11 cellular contexts compared by ENCODE assay signal in genomic region chr22:50282361-50283144, GRCh38. TPM values are rescaled to one million over a fixed set of nuclear protein-coding genes. Genes with fewer than 3 reads are reported as not detected.
DNase-seq lines count a peak whose midpoint lies in the region; ATAC-seq and TF ChIP-seq lines count a peak whose summit lies in the region.
"Had no signal": no experiment of that assay in that cellular context is flagged by ENCODE, and none has a peak within 500 bp of the region (broad histone marks: within the 10 kb centered on the region; RNA-seq: fewer than 3 reads in every experiment).

No MANE protein-coding gene starts in this region.

- no peaks in the 10 kb centered on the region for H3K9me3 Mint-ChIP-seq in Caco-2 (ENCODE audit: unreplicated experiment)
- H3K9me3 Mint-ChIP-seq in activated CD8-positive, alpha-beta T cell treated with anti-CD3 and anti-CD28 coated beads for 36 hours: no peaks in the 10 kb centered on the region
- no peaks in the 10 kb centered on the region for H3K9me3 Mint-ChIP-seq in CD4-positive, alpha-beta memory T cell
- H3K9me3 Mint-ChIP-seq: CD8-positive, alpha-beta T cell had no signal

- H3K4me3 ChIP-seq in Caco-2 (ENCODE audit: low read depth, low read length) (no peak overlapping the region), Peyer's patch (no peak overlapping the region), fibroblast of mammary gland (ENCODE audit: control insufficient read depth, low read depth, low read length) (no peak overlapping the region), muscle layer of colon (ENCODE audit: low read depth in 1 of 2, low read length in 2 of 2) (no peak overlapping the region)
- no peak overlapping the region for H3K4me3 ChIP-seq in CD4-positive, alpha-beta memory T cell (ENCODE audit: low read length in 2 of 2)

- no peak for TF ChIP-seq CTCF in Caco-2 (IDR thresholded peaks at IDR 0.05; ENCODE audit: insufficient read depth in 1 of 2, low read depth in 1 of 2, low read length in 1 of 2, severe bottlenecking in 1 of 2, unreplicated experiment in 1 of 2)
- TF ChIP-seq CTCF in Peyer's patch (IDR thresholded peaks at IDR 0.05): no peak
- TF ChIP-seq CTCF in fibroblast of mammary gland (conservative IDR thresholded peaks at IDR 0.05; ENCODE audit: control insufficient read depth, insufficient read depth, low read depth, low read length): no peak
- no peak for TF ChIP-seq CTCF in activated CD8-positive, alpha-beta T cell treated with anti-CD3 and anti-CD28 coated beads for 36 hours (IDR thresholded peaks at IDR 0.05)

- DNase-seq in Caco-2: peak; percentile 81 to 85
- DNase-seq in Peyer's patch: peak in 2 of 3 donors; percentile 76
- peak; percentile 34 for DNase-seq in fibroblast of mammary gland (ENCODE audit: low read depth)
- DNase-seq in activated CD8-positive, alpha-beta T cell treated with anti-CD3 and anti-CD28 coated beads for 36 hours: no peak
- DNase-seq in CD4-positive, alpha-beta memory T cell: no peak
- DNase-seq: CD8-positive, alpha-beta T cell; cortex of kidney; OCI-M1 had no signal

- peaks cover 13% of the 10 kb centered on the region for H3K36me3 ChIP-seq in Caco-2 (ENCODE audit: control insufficient read depth, insufficient read depth, low read length)
- peaks cover 0 to 94% (median 0%) of the 10 kb centered on the region in 3 donors for H3K36me3 ChIP-seq in Peyer's patch
- H3K36me3 ChIP-seq in muscle layer of colon (ENCODE audit: insufficient read depth, low read length): peaks cover 64% of the 10 kb centered on the region
- no peaks in the 10 kb centered on the region for H3K36me3 ChIP-seq in CD4-positive, alpha-beta memory T cell (ENCODE audit: insufficient read depth, low read length)

- no peak for TF ChIP-seq POLR2A in Peyer's patch (IDR thresholded peaks at IDR 0.05)

- no TSS peak for BruUV-seq in Caco-2 (replicated peaks; lab: Mats Ljungman, UMichigan)

- H3K36me3 Mint-ChIP-seq in Caco-2 (ENCODE audit: insufficient read depth, unreplicated experiment): peaks cover 61% of the 10 kb centered on the region
- H3K36me3 Mint-ChIP-seq in activated CD8-positive, alpha-beta T cell treated with anti-CD3 and anti-CD28 coated beads for 36 hours (ENCODE audit: low read depth): peaks cover 2% of the 10 kb centered on the region
- H3K36me3 Mint-ChIP-seq in CD4-positive, alpha-beta memory T cell: no peaks in the 10 kb centered on the region

- peak overlapping the region in 3 of 4 donors; percentile 19 to 62 (median 32) for H3K27ac ChIP-seq in Peyer's patch
- H3K27ac ChIP-seq in muscle layer of colon (ENCODE audit: low read depth, low read length): peak overlapping the region; percentile 49
- H3K27ac ChIP-seq in CD4-positive, alpha-beta memory T cell (ENCODE audit: low read depth, low read length): no peak overlapping the region

- H3K4me1 Mint-ChIP-seq in Caco-2 (ENCODE audit: low read depth, unreplicated experiment): no peaks in the 10 kb centered on the region
- no peaks in the 10 kb centered on the region for H3K4me1 Mint-ChIP-seq in activated CD8-positive, alpha-beta T cell treated with anti-CD3 and anti-CD28 coated beads for 36 hours (ENCODE audit: low read depth)
- no peaks in the 10 kb centered on the region for H3K4me1 Mint-ChIP-seq in CD4-positive, alpha-beta memory T cell

- H3K9me3 ChIP-seq in Caco-2 (no peaks in the 10 kb centered on the region), Peyer's patch (no peaks in the 10 kb centered on the region), muscle layer of colon (ENCODE audit: low read length) (no peaks in the 10 kb centered on the region)
- H3K9me3 ChIP-seq in CD4-positive, alpha-beta memory T cell (ENCODE audit: control insufficient read depth in 1 of 2, low read length in 2 of 2): no peaks in the 10 kb centered on the region

- H3K27me3 ChIP-seq in Caco-2 (replicated peaks; ENCODE audit: control insufficient read depth, insufficient read depth, low read length) (no peaks in the 10 kb centered on the region), Peyer's patch (no peaks in the 10 kb centered on the region), muscle layer of colon (ENCODE audit: control insufficient read depth in 1 of 2, insufficient read depth in 2 of 2, low read length in 2 of 2) (no peaks in the 10 kb centered on the region)
- no peaks in the 10 kb centered on the region for H3K27me3 ChIP-seq in CD4-positive, alpha-beta memory T cell (ENCODE audit: insufficient read depth, low read length)

- peaks cover 18% of the 10 kb centered on the region for H3K4me1 ChIP-seq in Caco-2
- peaks cover 0 to 8% (median 0%) of the 10 kb centered on the region in 4 donors for H3K4me1 ChIP-seq in Peyer's patch
- H3K4me1 ChIP-seq in muscle layer of colon (ENCODE audit: insufficient read depth, low read length): no peaks in the 10 kb centered on the region
- no peaks in the 10 kb centered on the region for H3K4me1 ChIP-seq in CD4-positive, alpha-beta memory T cell (ENCODE audit: insufficient read depth, low read length)

- no peaks in the 10 kb centered on the region for H3K27me3 Mint-ChIP-seq in Caco-2 (ENCODE audit: insufficient read depth, unreplicated experiment)
- no peaks in the 10 kb centered on the region for H3K27me3 Mint-ChIP-seq in activated CD8-positive, alpha-beta T cell treated with anti-CD3 and anti-CD28 coated beads for 36 hours
- no peaks in the 10 kb centered on the region for H3K27me3 Mint-ChIP-seq in CD4-positive, alpha-beta memory T cell

- H3K27ac Mint-ChIP-seq in Caco-2 (ENCODE audit: unreplicated experiment): peak overlapping the region; percentile 69
- no peak overlapping the region for H3K27ac Mint-ChIP-seq in activated CD8-positive, alpha-beta T cell treated with anti-CD3 and anti-CD28 coated beads for 36 hours
- no peak overlapping the region for H3K27ac Mint-ChIP-seq in CD4-positive, alpha-beta memory T cell
- H3K27ac Mint-ChIP-seq: CD8-positive, alpha-beta T cell had no signal

- POLR2A ChIA-PET in Caco-2 (lab: Charles Lee): interaction anchor here (0.6 kb wide), 2 partner anchors 11 to 30 kb away, joined by 3 to 4 read pairs; no protein-coding TSS in a partner anchor
- POLR2A ChIA-PET in activated CD8-positive, alpha-beta T cell treated with anti-CD3 and anti-CD28 coated beads for 36 hours (lab: Charles Lee): no interaction called here
- POLR2A ChIA-PET in CD4-positive, alpha-beta memory T cell (lab: Charles Lee; ENCODE audit: partially characterized antibody): no interaction called here

- H3K9ac ChIP-seq in muscle layer of colon (ENCODE audit: low read length): no peak overlapping the region

- intact Hi-C loops in Caco-2 (cut with micrococcal nuclease; ENCODE audit: unreplicated experiment): no loop called here
- intact Hi-C loops in activated CD8-positive, alpha-beta T cell treated with anti-CD3 and anti-CD28 coated beads for 36 hours (cut with micrococcal nuclease): no loop called here
- intact Hi-C loops in CD4-positive, alpha-beta memory T cell (cut with micrococcal nuclease): no loop called here

- CTCF ChIA-PET in Caco-2 (lab: Charles Lee): interaction anchor here (0.8 kb wide), 1 partner anchor 9 kb away, joined by 4 read pairs; no protein-coding TSS in a partner anchor
- CTCF ChIA-PET in activated CD8-positive, alpha-beta T cell treated with anti-CD3 and anti-CD28 coated beads for 36 hours (lab: Charles Lee): no interaction called here
- CTCF ChIA-PET in CD4-positive, alpha-beta memory T cell (lab: Charles Lee; ENCODE audit: partially characterized antibody): no interaction called here

- peak overlapping the region; percentile 55 for H3K4me3 Mint-ChIP-seq in Caco-2 (ENCODE audit: unreplicated experiment)
- H3K4me3 Mint-ChIP-seq in activated CD8-positive, alpha-beta T cell treated with anti-CD3 and anti-CD28 coated beads for 36 hours: no peak overlapping the region
- no peak overlapping the region for H3K4me3 Mint-ChIP-seq in CD4-positive, alpha-beta memory T cell
- H3K4me3 Mint-ChIP-seq: CD8-positive, alpha-beta T cell had no signal

- ATAC-seq in GM18870 (IDR thresholded peaks at IDR 0.05; ENCODE audit: unreplicated experiment) (no peak), GM19035 (IDR thresholded peaks at IDR 0.05; ENCODE audit: unreplicated experiment) (no peak)
- no peak for ATAC-seq in activated CD8-positive, alpha-beta T cell treated with anti-CD3 and anti-CD28 coated beads for 36 hours
- ATAC-seq: CD8-positive, alpha-beta T cell had no signal

RNA-seq across cellular contexts. Expression of gene MAPK11, which starts 12.4 kb away (rescaled TPM):
- 1.3 and 1.4 TPM in 2 replicates for total RNA-seq in Caco-2 (2022)
- 10 to 100 TPM in 1 of 4 donors, 1 to 10 TPM in 2, not detected in 1; 2.0 to 14.0 (median 2.5) TPM for total RNA-seq in Peyer's patch
- 1 to 10 TPM; 5.9 to 6.2 TPM for total RNA-seq in activated CD8-positive, alpha-beta T cell treated with anti-CD3 and anti-CD28 coated beads for 36 hours
- 1 to 10 TPM; 1.6 to 1.7 TPM for total RNA-seq in CD4-positive, alpha-beta memory T cell
- under 1 TPM; 0.10 to 0.54 TPM for polyA plus RNA-seq in CD4-positive, alpha-beta memory T cell

RNA-seq across cellular contexts. Expression of gene MAPK12, which starts 21.1 kb away (rescaled TPM):
- total RNA-seq in Caco-2 (2022): 35.6 and 37.4 TPM in 2 replicates
- 10 to 100 TPM in 1 of 4 donors, 1 to 10 TPM in 3; 1.2 to 37.1 (median 5.4) TPM for total RNA-seq in Peyer's patch
- 1 to 10 TPM; 7.9 to 9.2 TPM for total RNA-seq in activated CD8-positive, alpha-beta T cell treated with anti-CD3 and anti-CD28 coated beads for 36 hours
- total RNA-seq in CD4-positive, alpha-beta memory T cell: 1 to 10 TPM; 2.9 TPM
- polyA plus RNA-seq in CD4-positive, alpha-beta memory T cell: under 1 TPM in 1 of 2 donors, not detected in 1; 0.05 TPM

RNA-seq across cellular contexts. Expression of gene PLXNB2, which starts 24.9 kb away (rescaled TPM):
- total RNA-seq in Caco-2 (2022) (260 and 262 TPM in 2 replicates), Peyer's patch (100 to 1,000 TPM; 182 to 597 (median 307) TPM)
- 10 to 100 TPM; 22.1 to 26.4 TPM for total RNA-seq in activated CD8-positive, alpha-beta T cell treated with anti-CD3 and anti-CD28 coated beads for 36 hours
- total RNA-seq in CD4-positive, alpha-beta memory T cell: 1 to 10 TPM; 2.8 to 4.6 TPM
- polyA plus RNA-seq in CD4-positive, alpha-beta memory T cell: under 1 TPM in 1 of 2 donors, not detected in 1; 0.40 TPM

RNA-seq across cellular contexts. Expression of gene HDAC10, which starts 31.5 kb away (rescaled TPM):
- total RNA-seq in Caco-2 (2022) (61.3 and 63.5 TPM in 2 replicates), Peyer's patch (100 to 1,000 TPM in 3 of 4 donors, 10 to 100 TPM in 1; 57.3 to 165 (median 119) TPM)
- total RNA-seq in activated CD8-positive, alpha-beta T cell treated with anti-CD3 and anti-CD28 coated beads for 36 hours: 10 to 100 TPM; 43.0 to 44.3 TPM
- 100 to 1,000 TPM; 141 to 151 TPM for total RNA-seq in CD4-positive, alpha-beta memory T cell
- 1 to 10 TPM; 3.8 to 6.8 TPM for polyA plus RNA-seq in CD4-positive, alpha-beta memory T cell

RNA-seq across cellular contexts. Expression of gene TUBGCP6, which starts 37.7 kb away (rescaled TPM):
- total RNA-seq in Caco-2 (2022): 29.3 and 34.2 TPM in 2 replicates
- total RNA-seq in Peyer's patch: 100 to 1,000 TPM in 2 of 4 donors, 10 to 100 TPM in 2; 51.5 to 163 (median 111) TPM
- 10 to 100 TPM; 44.8 to 47.2 TPM for total RNA-seq in activated CD8-positive, alpha-beta T cell treated with anti-CD3 and anti-CD28 coated beads for 36 hours
- total RNA-seq in CD4-positive, alpha-beta memory T cell: 100 to 1,000 TPM; 132 to 133 TPM
- polyA plus RNA-seq in CD4-positive, alpha-beta memory T cell: 10 to 100 TPM; 16.5 to 20.5 TPM

Comparison
In these comparisons a context has a peak if more than half of its experiments do, and no peak if none do; other contexts are left out.
1. DNase-seq: peak in Caco-2 (2 of 2), Peyer's patch (2 of 3) and fibroblast of mammary gland (single experiment); none in activated CD8-positive, alpha-beta T cell treated with anti-CD3 and anti-CD28 coated beads for 36 hours (single experiment) and CD4-positive, alpha-beta memory T cell (0 of 5).